10 cellular contexts compared by ENCODE assay signal in the genomic region with DNA sequence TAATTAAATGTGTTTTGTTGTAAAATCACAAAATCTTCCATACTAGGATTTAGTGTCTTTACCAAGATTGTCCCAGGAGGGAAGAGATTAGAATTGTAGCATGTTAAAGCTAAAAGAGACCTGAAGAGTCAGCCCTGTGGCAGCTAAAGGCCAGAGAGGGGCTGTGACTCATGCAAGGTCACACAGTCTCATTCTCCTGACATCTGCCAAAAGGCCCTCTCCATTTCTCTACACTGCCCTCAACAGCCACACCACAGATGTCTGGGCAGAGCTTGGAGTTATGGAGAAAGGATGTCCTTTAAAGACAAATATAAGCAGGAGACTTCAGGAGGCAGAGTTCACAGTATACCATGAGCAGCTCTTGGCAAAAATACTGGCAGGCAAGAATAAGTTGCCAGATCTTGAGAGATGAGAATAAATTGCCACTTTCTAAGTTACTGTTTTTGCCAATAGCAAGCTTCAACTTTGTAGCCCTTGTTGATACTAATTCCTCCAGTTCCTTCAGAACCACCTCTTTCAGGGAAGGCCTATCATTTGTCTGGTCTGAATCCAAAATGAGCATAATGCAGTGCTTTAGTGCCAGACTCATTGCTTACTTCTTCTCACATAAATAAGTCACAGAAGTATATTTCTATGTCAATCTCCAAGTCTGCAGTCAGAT. TPM values are rescaled to one million over a fixed set of nuclear protein-coding genes. Genes with fewer than 3 reads are reported as not detected.
A peak's percentile ranks its signal among the peaks of the same experiment; 100 is the strongest.
DNase-seq lines count a peak whose midpoint lies in the region; ATAC-seq and TF ChIP-seq lines count a peak whose summit lies in the region.
"Had no signal": no experiment of that assay in that cellular context is flagged by ENCODE, and none has a peak within 500 bp of the region (broad histone marks: within the 10 kb centered on the region; RNA-seq: fewer than 3 reads in every experiment).

No MANE protein-coding gene starts in this region.

- intact Hi-C loops in ascending aorta (cut with DNase I) (loop anchor here (2.0 kb wide), 1 partner anchor 72 kb away; a partner anchor contains a TSS), tibial artery (cut with DNase I; ENCODE audit: low total_unique reads) (no loop called here)
- intact Hi-C loops in activated naive CD4-positive, alpha-beta T cell treated with anti-CD3 and anti-CD28 coated beads for 36 hours (cut with micrococcal nuclease), result no loop called here

- H3K27ac Mint-ChIP-seq in activated naive CD4-positive, alpha-beta T cell treated with anti-CD3 and anti-CD28 coated beads, Interleukin-2, amount 10 ng/mL, durations not matched to agents 7 days and 5 days, result peak overlapping the region; percentile 57
- H3K27ac Mint-ChIP-seq in activated CD8-positive, alpha-beta T cell treated with anti-CD3 and anti-CD28 coated beads, Interleukin-2, amount 10 ng/mL, durations not matched to agents 7 days and 5 days, result no peak overlapping the region
- H3K27ac Mint-ChIP-seq in activated naive CD4-positive, alpha-beta T cell treated with anti-CD3 and anti-CD28 coated beads for 36 hours, result no peak overlapping the region

- no peak for ATAC-seq in activated CD8-positive, alpha-beta T cell treated with anti-CD3 and anti-CD28 coated beads, Interleukin-2, amount 10 ng/mL, durations not matched to agents 7 days and 5 days

- TF ChIP-seq CTCF in ascending aorta (IDR thresholded peaks at IDR 0.05) (no peak), tibial artery (IDR thresholded peaks at IDR 0.05) (no peak)

- peak overlapping the region; percentile 67 for H3K27ac ChIP-seq in ascending aorta
- H3K27ac ChIP-seq in tibial artery, result peak overlapping the region; percentile 15 to 53
- H3K27ac ChIP-seq: A549 had no signal

- H3K27me3 Mint-ChIP-seq in activated naive CD4-positive, alpha-beta T cell treated with anti-CD3 and anti-CD28 coated beads, Interleukin-2, amount 10 ng/mL, durations not matched to agents 7 days and 5 days, result no peaks in the 10 kb centered on the region
- no peaks in the 10 kb centered on the region for H3K27me3 Mint-ChIP-seq in activated CD8-positive, alpha-beta T cell treated with anti-CD3 and anti-CD28 coated beads, Interleukin-2, amount 10 ng/mL, durations not matched to agents 7 days and 5 days (ENCODE audit: low read depth)
- H3K27me3 Mint-ChIP-seq in activated naive CD4-positive, alpha-beta T cell treated with anti-CD3 and anti-CD28 coated beads for 36 hours (ENCODE audit: low read depth), result no peaks in the 10 kb centered on the region

- CTCF ChIA-PET in activated naive CD4-positive, alpha-beta T cell treated with anti-CD3 and anti-CD28 coated beads, Interleukin-2, amount 10 ng/mL, durations not matched to agents 7 days and 5 days (lab: Charles Lee), result no interaction called here
- CTCF ChIA-PET in activated CD8-positive, alpha-beta T cell treated with anti-CD3 and anti-CD28 coated beads, Interleukin-2, amount 10 ng/mL, durations not matched to agents 7 days and 5 days (lab: Charles Lee), result interaction anchor here (0.8 kb wide), 1 partner anchor 9 kb away, joined by 3 read pairs; no protein-coding TSS in a partner anchor
- CTCF ChIA-PET in activated naive CD4-positive, alpha-beta T cell treated with anti-CD3 and anti-CD28 coated beads for 36 hours (lab: Charles Lee), result no interaction called here

- no peak overlapping the region for H3K4me3 Mint-ChIP-seq in activated naive CD4-positive, alpha-beta T cell treated with anti-CD3 and anti-CD28 coated beads, Interleukin-2, amount 10 ng/mL, durations not matched to agents 7 days and 5 days
- H3K4me3 Mint-ChIP-seq in activated CD8-positive, alpha-beta T cell treated with anti-CD3 and anti-CD28 coated beads, Interleukin-2, amount 10 ng/mL, durations not matched to agents 7 days and 5 days, result no peak overlapping the region
- H3K4me3 Mint-ChIP-seq in activated naive CD4-positive, alpha-beta T cell treated with anti-CD3 and anti-CD28 coated beads for 36 hours, result no peak overlapping the region

- peaks cover 47% of the 10 kb centered on the region for H3K36me3 Mint-ChIP-seq in activated naive CD4-positive, alpha-beta T cell treated with anti-CD3 and anti-CD28 coated beads, Interleukin-2, amount 10 ng/mL, durations not matched to agents 7 days and 5 days
- peaks cover 42% of the 10 kb centered on the region for H3K36me3 Mint-ChIP-seq in activated CD8-positive, alpha-beta T cell treated with anti-CD3 and anti-CD28 coated beads, Interleukin-2, amount 10 ng/mL, durations not matched to agents 7 days and 5 days (ENCODE audit: low read depth)
- peaks cover 29% of the 10 kb centered on the region for H3K36me3 Mint-ChIP-seq in activated naive CD4-positive, alpha-beta T cell treated with anti-CD3 and anti-CD28 coated beads for 36 hours (ENCODE audit: low read depth)

- H3K4me3 ChIP-seq in ascending aorta (no peak overlapping the region), tibial artery (no peak overlapping the region)
- H3K4me3 ChIP-seq: A549 had no signal

- H3K27me3 ChIP-seq in ascending aorta (no peaks in the 10 kb centered on the region), tibial artery (no peaks in the 10 kb centered on the region)

- POLR2A ChIA-PET in activated CD8-positive, alpha-beta T cell treated with anti-CD3 and anti-CD28 coated beads, Interleukin-2, amount 10 ng/mL, durations not matched to agents 7 days and 5 days (lab: Charles Lee), result interaction anchor here (0.8 kb wide), 1 partner anchor 9 kb away, joined by 3 read pairs; no protein-coding TSS in a partner anchor

- no peaks in the 10 kb centered on the region for H3K9me3 Mint-ChIP-seq in activated naive CD4-positive, alpha-beta T cell treated with anti-CD3 and anti-CD28 coated beads, Interleukin-2, amount 10 ng/mL, durations not matched to agents 7 days and 5 days
- H3K9me3 Mint-ChIP-seq in activated CD8-positive, alpha-beta T cell treated with anti-CD3 and anti-CD28 coated beads, Interleukin-2, amount 10 ng/mL, durations not matched to agents 7 days and 5 days (ENCODE audit: insufficient read depth), result no peaks in the 10 kb centered on the region
- H3K9me3 Mint-ChIP-seq in activated naive CD4-positive, alpha-beta T cell treated with anti-CD3 and anti-CD28 coated beads for 36 hours, result no peaks in the 10 kb centered on the region

- H3K4me1 Mint-ChIP-seq in activated naive CD4-positive, alpha-beta T cell treated with anti-CD3 and anti-CD28 coated beads, Interleukin-2, amount 10 ng/mL, durations not matched to agents 7 days and 5 days, result peaks cover 24% of the 10 kb centered on the region
- H3K4me1 Mint-ChIP-seq in activated CD8-positive, alpha-beta T cell treated with anti-CD3 and anti-CD28 coated beads, Interleukin-2, amount 10 ng/mL, durations not matched to agents 7 days and 5 days (ENCODE audit: low read depth), result peaks cover 14% of the 10 kb centered on the region
- peaks cover 9% of the 10 kb centered on the region for H3K4me1 Mint-ChIP-seq in activated naive CD4-positive, alpha-beta T cell treated with anti-CD3 and anti-CD28 coated beads for 36 hours (ENCODE audit: low read depth)

- peaks cover 0 to 9% of the 10 kb centered on the region in 2 donors for H3K36me3 ChIP-seq in ascending aorta
- peaks cover 0 to 21% (median 14%) of the 10 kb centered on the region in 3 donors for H3K36me3 ChIP-seq in tibial artery

- DNase-seq in activated naive CD4-positive, alpha-beta T cell treated with anti-CD3 and anti-CD28 coated beads, Interleukin-2, amount 10 ng/mL, durations not matched to agents 7 days and 5 days, result no peak
- no peak for DNase-seq in activated naive CD4-positive, alpha-beta T cell treated with Interleukin-2 at 50 U/mL for 16 hours
- DNase-seq in ascending aorta (ENCODE audit: low spot score in 2 of 2), result no peak
- peak; percentile 65 for DNase-seq in hepatic stellate cell (ENCODE audit: low spot score)
- DNase-seq in tibial artery, result no peak
- no peak for DNase-seq in activated CD8-positive, alpha-beta T cell treated with anti-CD3 and anti-CD28 coated beads, Interleukin-2, amount 10 ng/mL, durations not matched to agents 7 days and 5 days
- DNase-seq in activated naive CD4-positive, alpha-beta T cell treated with anti-CD3 and anti-CD28 coated beads for 36 hours, result no peak
- no peak for DNase-seq in NCI-H69 (lab: John Stamatoyannopoulos, UW)
- DNase-seq: NCI-H446 had no signal

- H3K4me1 ChIP-seq in ascending aorta (peaks cover 0 to 13% of the 10 kb centered on the region in 2 donors), tibial artery (peaks cover 0 to 41% (median 12%) of the 10 kb centered on the region in 4 donors)

- H3K9me3 ChIP-seq in ascending aorta, result no peaks in the 10 kb centered on the region
- no peaks in the 10 kb centered on the region for H3K9me3 ChIP-seq in tibial artery
- H3K9me3 ChIP-seq: A549 had no signal

RNA-seq across cellular contexts. Expression of a gene that starts 41.7 kb away (rescaled TPM):
- total RNA-seq in ascending aorta, result 39.1 TPM
- total RNA-seq in activated CD8-positive, alpha-beta T cell treated with anti-CD3 and anti-CD28 coated beads, Interleukin-2, amount 10 ng/mL, durations not matched to agents 7 days and 5 days, result 10 to 100 TPM; 42.1 to 45.2 TPM
- total RNA-seq in activated naive CD4-positive, alpha-beta T cell treated with anti-CD3 and anti-CD28 coated beads for 36 hours, result 10 to 100 TPM; 47.6 to 49.8 TPM
